ENCODE assay signal across 10 cellular contexts in genomic region chr9:37955781-37956422, GRCh38.
"Had no signal": no experiment of that assay in that cellular context is flagged by ENCODE, and none has a peak within 500 bp of the region (broad histone marks: within the 10 kb centered on the region; RNA-seq: fewer than 3 reads in every experiment).

No MANE protein-coding gene starts in this region.

- H3K27ac ChIP-seq: gastroesophageal sphincter had no signal

- H3K9me3 Mint-ChIP-seq: activated naive CD4-positive, alpha-beta T cell treated with anti-CD3 and anti-CD28 coated beads, Interleukin-2, amount 50 U/mL, for 24 hours had no signal

- H3K9me3 ChIP-seq: body of pancreas, gastroesophageal sphincter had no signal

- H3K4me3 Mint-ChIP-seq: activated naive CD4-positive, alpha-beta T cell treated with anti-CD3 and anti-CD28 coated beads, Interleukin-2, amount 50 U/mL, for 24 hours had no signal

- ATAC-seq: gastroesophageal sphincter had no signal

- H3K36me3 Mint-ChIP-seq: activated naive CD4-positive, alpha-beta T cell treated with anti-CD3 and anti-CD28 coated beads, Interleukin-2, amount 50 U/mL, for 24 hours; naive B cell had no signal

- H3K4me1 Mint-ChIP-seq: naive B cell had no signal

- H3K27ac Mint-ChIP-seq: activated naive CD4-positive, alpha-beta T cell treated with anti-CD3 and anti-CD28 coated beads, Interleukin-2, amount 50 U/mL, for 24 hours had no signal

- H3K27me3 Mint-ChIP-seq: activated naive CD4-positive, alpha-beta T cell treated with anti-CD3 and anti-CD28 coated beads, Interleukin-2, amount 50 U/mL, for 24 hours had no signal

- DNase-seq: body of pancreas; central memory CD4-positive, alpha-beta T cell; cortex of kidney; effector memory CD4-positive, alpha-beta T cell; naive B cell; stimulated activated CD4-positive, alpha-beta T cell treated with anti-CD3 and anti-CD28 coated beads, Interleukin-1b, Interleukin-23, amount 100 ng/mL, for 48 hours; stimulated activated naive CD4-positive, alpha-beta T cell had no signal

- FAIRE-seq: keratinocyte had no signal
